In genomic region chr9:16505159-16505558, GRCh38 we compare ENCODE assay signal across 13 cellular contexts.
DNase-seq lines count a peak whose midpoint lies in the region; ATAC-seq and TF ChIP-seq lines count a peak whose summit lies in the region.
"Had no signal": no experiment of that assay in that cellular context is flagged by ENCODE, and none has a peak within 500 bp of the region (broad histone marks: within the 10 kb centered on the region; RNA-seq: fewer than 3 reads in every experiment).

No MANE protein-coding gene starts in this region.

- CTCF ChIA-PET in CD8-positive, alpha-beta memory T cell (lab: Charles Lee), result no interaction called here

- H3K27ac Mint-ChIP-seq in chondrocyte (ENCODE audit: unreplicated experiment), result peak overlapping the region; percentile 74
- no peak overlapping the region for H3K27ac Mint-ChIP-seq in CD8-positive, alpha-beta memory T cell
- H3K27ac Mint-ChIP-seq: dendritic cell treated with granulocyte-macrophage colony-stimulating factor and Interleukin-4, amounts not matched to agents 40 ng/mL and 50 ng/mL, for 4 days; naive B cell had no signal

- peaks cover 11% of the 10 kb centered on the region for H3K4me1 ChIP-seq in HUES64 (ENCODE audit: insufficient read depth, low read length)
- peaks cover 10% of the 10 kb centered on the region for H3K4me1 ChIP-seq in upper lobe of right lung
- no peaks in the 10 kb centered on the region for H3K4me1 ChIP-seq in CD8-positive, alpha-beta memory T cell (ENCODE audit: insufficient read depth, low read length)
- H3K4me1 ChIP-seq: spleen had no signal

- peak; percentile 60 for ATAC-seq in upper lobe of right lung

- H3K4me1 Mint-ChIP-seq in chondrocyte (ENCODE audit: low read depth), result peaks cover 37% of the 10 kb centered on the region
- H3K4me1 Mint-ChIP-seq in CD8-positive, alpha-beta memory T cell, result no peaks in the 10 kb centered on the region
- H3K4me1 Mint-ChIP-seq: naive B cell had no signal

- POLR2A ChIA-PET in CD8-positive, alpha-beta memory T cell (lab: Charles Lee), result no interaction called here

- peaks cover 4% of the 10 kb centered on the region for H3K36me3 Mint-ChIP-seq in chondrocyte (ENCODE audit: low read depth)
- no peaks in the 10 kb centered on the region for H3K36me3 Mint-ChIP-seq in CD8-positive, alpha-beta memory T cell
- H3K36me3 Mint-ChIP-seq: naive B cell had no signal

- H3K9me3 ChIP-seq in HUES64 (ENCODE audit: insufficient read depth, low read depth, low read length), result no peaks in the 10 kb centered on the region
- H3K9me3 ChIP-seq in upper lobe of right lung, result no peaks in the 10 kb centered on the region
- H3K9me3 ChIP-seq in CD8-positive, alpha-beta memory T cell (ENCODE audit: low read length), result no peaks in the 10 kb centered on the region
- H3K9me3 ChIP-seq: spleen had no signal

- H3K27me3 ChIP-seq in HUES64 (ENCODE audit: insufficient read depth, low read length), result no peaks in the 10 kb centered on the region
- H3K27me3 ChIP-seq in upper lobe of right lung, result no peaks in the 10 kb centered on the region
- no peaks in the 10 kb centered on the region for H3K27me3 ChIP-seq in CD8-positive, alpha-beta memory T cell (ENCODE audit: insufficient read depth, low read length, poor library complexity, severe bottlenecking)
- H3K27me3 ChIP-seq: spleen had no signal

- in situ Hi-C loops in GM13976 (cut with MboI; ENCODE audit: low sequenced_read_pairs, unreplicated experiment), result no loop called here

- DNase-seq in chondrocyte (ENCODE audit: low spot score), result no peak
- DNase-seq in lung microvascular endothelial cell (ENCODE audit: low read depth in 2 of 2), result peak; percentile 14 to 69
- no peak for DNase-seq in upper lobe of right lung
- no peak for DNase-seq in activated naive CD4-positive, alpha-beta T cell treated with anti-CD3 and anti-CD28 coated beads, Interleukin-2, amount 50 U/mL, for 16 hours
- DNase-seq in GM13976 (ENCODE audit: low spot score), result no peak
- DNase-seq in COLO668 (lab: John Stamatoyannopoulos, UW; ENCODE audit: unreplicated experiment), result no peak
- no peak for DNase-seq in CD8-positive, alpha-beta memory T cell
- DNase-seq: naive B cell, NCI-H1092 treated with DMSO at 0.1 percent for 48 hours, spleen had no signal

- H3K36me3 ChIP-seq in HUES64 (ENCODE audit: insufficient read depth, low read length) (no peaks in the 10 kb centered on the region), upper lobe of right lung (no peaks in the 10 kb centered on the region)
- H3K36me3 ChIP-seq in CD8-positive, alpha-beta memory T cell (ENCODE audit: insufficient read depth, low read length), result no peaks in the 10 kb centered on the region
- H3K36me3 ChIP-seq: spleen had no signal

- TF ChIP-seq CTCF in chondrocyte (IDR thresholded peaks at IDR 0.05), result no peak
- TF ChIP-seq CTCF in upper lobe of right lung (IDR thresholded peaks at IDR 0.05), result no peak
- no peak for TF ChIP-seq CTCF in GM13976 (IDR thresholded peaks at IDR 0.05; ENCODE audit: borderline replicate concordance, control extremely low read depth, extremely low read depth, insufficient read depth, missing control alignments)

- H3K4me3 ChIP-seq in HUES64 (ENCODE audit: low read length), result no peak overlapping the region
- no peak overlapping the region for H3K4me3 ChIP-seq in upper lobe of right lung
- H3K4me3 ChIP-seq in CD8-positive, alpha-beta memory T cell (ENCODE audit: low read length), result no peak overlapping the region
- H3K4me3 ChIP-seq: spleen had no signal

- no peak overlapping the region for H3K4me3 Mint-ChIP-seq in chondrocyte (ENCODE audit: unreplicated experiment)
- H3K4me3 Mint-ChIP-seq in CD8-positive, alpha-beta memory T cell, result no peak overlapping the region
- H3K4me3 Mint-ChIP-seq: dendritic cell treated with granulocyte-macrophage colony-stimulating factor and Interleukin-4, amounts not matched to agents 40 ng/mL and 50 ng/mL, for 4 days; naive B cell had no signal

- no peaks in the 10 kb centered on the region for H3K27me3 Mint-ChIP-seq in chondrocyte (ENCODE audit: low read depth)
- H3K27me3 Mint-ChIP-seq in CD8-positive, alpha-beta memory T cell, result no peaks in the 10 kb centered on the region
- H3K27me3 Mint-ChIP-seq: dendritic cell treated with granulocyte-macrophage colony-stimulating factor and Interleukin-4, amounts not matched to agents 40 ng/mL and 50 ng/mL, for 4 days; naive B cell had no signal

- H3K9me3 Mint-ChIP-seq in chondrocyte (ENCODE audit: low read depth), result no peaks in the 10 kb centered on the region
- peaks cover 2 to 16% (median 5%) of the 10 kb centered on the region in 5 donors for H3K9me3 Mint-ChIP-seq in CD8-positive, alpha-beta memory T cell
- H3K9me3 Mint-ChIP-seq: dendritic cell treated with granulocyte-macrophage colony-stimulating factor and Interleukin-4, amounts not matched to agents 40 ng/mL and 50 ng/mL, for 4 days had no signal

- intact Hi-C loops in upper lobe of right lung (cut with DNase I), result no loop called here

- peak overlapping the region; percentile 14; the same call in 1 of the 2 replicates for H3K9ac ChIP-seq in HUES64 (ENCODE audit: low read depth, low read length)

- 0 out of 2 replicates have a peak overlapping the region, but pooled peaks have one; percentile 21 for H3K27ac ChIP-seq in HUES64 (ENCODE audit: low read depth, low read length)
- no peak overlapping the region for H3K27ac ChIP-seq in upper lobe of right lung
- H3K27ac ChIP-seq in CD8-positive, alpha-beta memory T cell (ENCODE audit: low read depth, low read length), result no peak overlapping the region
- H3K27ac ChIP-seq: HL-60, spleen had no signal

- 81% methylated on average over 2 of the region's 2 CpGs for WGBS in HUES64

Comparison
In these comparisons a context has a peak if more than half of its experiments do, and no peak if none do; other contexts are left out.
1. DNase-seq: peak in lung microvascular endothelial cell (2 of 2); none in chondrocyte (single experiment), upper lobe of right lung (single experiment), activated naive CD4-positive, alpha-beta T cell treated with anti-CD3 and anti-CD28 coated beads, Interleukin-2, amount 50 U/mL, for 16 hours (single experiment), GM13976 (single experiment), COLO668 (single experiment) and CD8-positive, alpha-beta memory T cell (0 of 5).